In the genomic region with DNA sequence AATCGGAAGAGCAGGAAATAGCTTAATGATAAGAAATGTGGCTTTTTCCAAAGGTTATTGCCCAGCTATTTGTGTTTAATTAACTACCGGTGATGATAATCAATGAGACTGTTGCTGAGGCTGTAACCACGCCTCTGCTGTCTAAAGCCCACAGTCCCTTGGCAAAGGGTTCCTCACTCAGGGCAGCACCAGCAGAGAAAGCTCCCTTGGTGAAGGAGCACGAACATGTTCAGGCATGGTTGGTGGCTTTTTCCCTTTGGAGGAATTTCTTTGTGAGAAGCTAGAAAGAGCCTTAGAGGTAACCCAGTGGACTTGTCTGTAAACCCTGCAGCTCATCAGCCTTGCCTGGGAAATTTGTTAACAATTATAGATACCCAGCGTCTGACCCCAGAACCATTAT, we compare ENCODE assay signal across 22 cellular contexts.
"Had no signal": no experiment of that assay in that cellular context is flagged by ENCODE, and none has a peak within 500 bp of the region (broad histone marks: within the 10 kb centered on the region; RNA-seq: fewer than 3 reads in every experiment).

No MANE protein-coding gene starts in this region.

- H3K9me3 Mint-ChIP-seq: activated naive CD8-positive, alpha-beta T cell treated with anti-CD3 and anti-CD28 coated beads, Interleukin-2, amount 10 ng/mL, durations not matched to agents 7 days and 5 days; activated T-helper 17 cell treated with anti-CD3 and anti-CD28 coated beads, Interleukin-2, amount 50 U/mL, for 72 hours; brain; central memory CD8-positive, alpha-beta T cell; neural crest cell; stimulated activated memory B cell treated with anti-CD40 and anti-IgM and Interleukin-4, amounts not matched to agents 10 μg/mL and 1 μg/mL and 100 μg/mL, for 72 hours; T-helper 2 cell treated with Interferon-gamma antibody and Interleukin-4, amounts not matched to agents 5 μg/mL and 100 μg/mL, for 36 hours; WTC11 had no signal

- H3K4me3 ChIP-seq: left ventricle myocardium inferior, sigmoid colon, spleen, testis, upper lobe of left lung had no signal

- H3K27ac ChIP-seq: left ventricle myocardium inferior, sigmoid colon, spleen, testis, upper lobe of left lung had no signal

- H3K4me3 Mint-ChIP-seq: activated CD4-positive, alpha-beta T cell treated with anti-CD3 and anti-CD28 coated beads for 36 hours; activated naive CD8-positive, alpha-beta T cell treated with anti-CD3 and anti-CD28 coated beads, Interleukin-2, amount 10 ng/mL, durations not matched to agents 7 days and 5 days; activated T-helper 17 cell treated with anti-CD3 and anti-CD28 coated beads, Interleukin-2, amount 50 U/mL, for 72 hours; brain; central memory CD8-positive, alpha-beta T cell; neural crest cell; stimulated activated memory B cell treated with anti-CD40 and anti-IgM and Interleukin-4, amounts not matched to agents 10 μg/mL and 1 μg/mL and 100 μg/mL, for 72 hours; T-helper 2 cell treated with Interferon-gamma antibody and Interleukin-4, amounts not matched to agents 5 μg/mL and 100 μg/mL, for 36 hours; WTC11 had no signal

- DNase-seq: activated CD4-positive, alpha-beta T cell treated with anti-CD3 and anti-CD28 coated beads for 36 hours; activated CD4-positive, alpha-beta T cell treated with anti-CD3 and anti-CD28 coated beads, Interleukin-2, amount 50 U/mL, for 48 hours; activated naive CD4-positive, alpha-beta T cell; activated naive CD8-positive, alpha-beta T cell treated with anti-CD3 and anti-CD28 coated beads, Interleukin-2, amount 10 ng/mL, durations not matched to agents 7 days and 5 days; activated T-cell treated with anti-CD3 and anti-CD28 coated beads, Interleukin-2, amount 50 U/mL, for 1 hour; amygdala; cortex of kidney; hippocampal formation; left ventricle myocardium inferior; sigmoid colon; SK-N-SH; spleen; stimulated activated CD4-positive, alpha-beta T cell treated with anti-CD3 and anti-CD28 coated beads, Interleukin-4, amount 100 ng/mL, for 4 hours; testis had no signal

- H3K9me3 ChIP-seq: left ventricle myocardium inferior, sigmoid colon, SK-N-SH, spleen, testis, upper lobe of left lung had no signal

- H3K27me3 Mint-ChIP-seq: activated CD4-positive, alpha-beta T cell treated with anti-CD3 and anti-CD28 coated beads for 36 hours; activated T-helper 17 cell treated with anti-CD3 and anti-CD28 coated beads, Interleukin-2, amount 50 U/mL, for 72 hours; central memory CD8-positive, alpha-beta T cell; stimulated activated memory B cell treated with anti-CD40 and anti-IgM and Interleukin-4, amounts not matched to agents 10 μg/mL and 1 μg/mL and 100 μg/mL, for 72 hours had no signal

- H3K36me3 Mint-ChIP-seq: activated naive CD8-positive, alpha-beta T cell treated with anti-CD3 and anti-CD28 coated beads, Interleukin-2, amount 10 ng/mL, durations not matched to agents 7 days and 5 days; brain; stimulated activated memory B cell treated with anti-CD40 and anti-IgM and Interleukin-4, amounts not matched to agents 10 μg/mL and 1 μg/mL and 100 μg/mL, for 72 hours; WTC11 had no signal

- H3K36me3 ChIP-seq: left ventricle myocardium inferior, sigmoid colon, spleen, upper lobe of left lung had no signal

- H3K4me1 ChIP-seq: left ventricle myocardium inferior, sigmoid colon, testis, upper lobe of left lung had no signal

- H3K4me1 Mint-ChIP-seq: activated T-helper 17 cell treated with anti-CD3 and anti-CD28 coated beads, Interleukin-2, amount 50 U/mL, for 72 hours; WTC11 had no signal

- ATAC-seq: activated CD4-positive, alpha-beta T cell treated with anti-CD3 and anti-CD28 coated beads for 36 hours; activated T-helper 17 cell treated with anti-CD3 and anti-CD28 coated beads, Interleukin-2, amount 50 U/mL, for 72 hours; stimulated activated memory B cell treated with anti-CD40 and anti-IgM and Interleukin-4, amounts not matched to agents 10 μg/mL and 1 μg/mL and 100 μg/mL, for 72 hours; WTC11 had no signal

- H3K27me3 ChIP-seq: sigmoid colon, spleen, testis, upper lobe of left lung had no signal

- H3K27ac Mint-ChIP-seq: activated CD4-positive, alpha-beta T cell treated with anti-CD3 and anti-CD28 coated beads for 36 hours; activated naive CD8-positive, alpha-beta T cell treated with anti-CD3 and anti-CD28 coated beads, Interleukin-2, amount 10 ng/mL, durations not matched to agents 7 days and 5 days; activated T-helper 17 cell treated with anti-CD3 and anti-CD28 coated beads, Interleukin-2, amount 50 U/mL, for 72 hours; brain; stimulated activated memory B cell treated with anti-CD40 and anti-IgM and Interleukin-4, amounts not matched to agents 10 μg/mL and 1 μg/mL and 100 μg/mL, for 72 hours; T-helper 2 cell treated with Interferon-gamma antibody and Interleukin-4, amounts not matched to agents 5 μg/mL and 100 μg/mL, for 36 hours; WTC11 had no signal
